In genomic region chr5:273091-273490, GRCh38 we compare ENCODE assay signal across 1 cellular context.
TF ChIP-seq lines count a peak whose summit lies in the region.
"Not testable (repeated sequence)": the region's sequence is repeated elsewhere in the genome, so short reads cannot be mapped to it uniquely, and the experiment has no call there.

No MANE protein-coding gene starts in this region.

TF ChIP-seq in K562, 482 proteins besides CTCF, POLR2A, EP300 and RAD21:
- not testable (repeated sequence) for TF ChIP-seq ZNF740 (CRISPR knock-in tag; IDR thresholded peaks at IDR 0.05)
- TF ChIP-seq ZNF740 (tag; IDR thresholded peaks at IDR 0.05) = 0 out of 4 replicates have a peak, but pooled peaks of 1 of the 2 experiments have one; percentile 17
